In the genomic region with DNA sequence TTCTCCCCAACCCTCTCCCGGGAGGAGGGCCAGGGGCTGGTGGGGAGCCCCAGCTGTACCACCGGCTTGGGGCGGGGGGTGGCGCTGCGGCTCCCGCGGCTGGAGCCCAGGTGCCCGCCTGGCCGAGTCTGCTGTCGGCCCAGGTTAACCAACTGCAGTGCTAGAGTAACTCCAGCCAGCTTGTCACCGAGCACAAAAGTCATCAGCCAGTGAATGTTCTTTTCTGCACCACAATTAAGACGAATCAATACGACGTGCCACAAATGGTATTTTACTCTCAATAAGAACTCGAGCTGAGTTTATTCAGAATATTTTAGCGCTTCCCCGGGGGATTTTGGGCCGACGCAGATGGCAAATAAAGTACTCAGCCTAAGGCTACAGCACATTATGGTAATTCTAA, we compare ENCODE assay signal across 11 cellular contexts.
DNase-seq lines count a peak whose midpoint lies in the region; ATAC-seq and TF ChIP-seq lines count a peak whose summit lies in the region.
"Had no signal": no experiment of that assay in that cellular context is flagged by ENCODE, and none has a peak within 500 bp of the region (broad histone marks: within the 10 kb centered on the region; RNA-seq: fewer than 3 reads in every experiment).

No MANE protein-coding gene starts in this region.

- H3K4me1 ChIP-seq in Peyer's patch (peaks cover 0 to 12% (median 3%) of the 10 kb centered on the region in 4 donors), uterus (no peaks in the 10 kb centered on the region)

- H3K27me3 ChIP-seq in Peyer's patch: no peaks in the 10 kb centered on the region
- H3K27me3 ChIP-seq in uterus: no peaks in the 10 kb centered on the region
- H3K27me3 ChIP-seq: sigmoid colon had no signal

- intact Hi-C loops in uterus (cut with DNase I; ENCODE audit: low total_unique reads): no loop called here

- H3K27ac ChIP-seq in Peyer's patch: peak overlapping the region in 3 of 4 donors; percentile 11 to 66 (median 14)
- no peak overlapping the region for H3K27ac ChIP-seq in uterus
- H3K27ac ChIP-seq: sigmoid colon had no signal

- H3K4me3 ChIP-seq in Peyer's patch: peak overlapping the region in 1 of 4 donors; percentile 11
- no peak overlapping the region for H3K4me3 ChIP-seq in uterus
- H3K4me3 ChIP-seq: sigmoid colon had no signal

- ATAC-seq in left lobe of liver: no peak

- peak in 1 of 6 experiments; percentile 11 for TF ChIP-seq CTCF in Peyer's patch (IDR thresholded peaks at IDR 0.05)
- no peak for TF ChIP-seq CTCF in uterus (IDR thresholded peaks at IDR 0.05)

- TF ChIP-seq POLR2A in Peyer's patch (IDR thresholded peaks at IDR 0.05) (no peak), uterus (IDR thresholded peaks at IDR 0.05) (no peak)

- H3K9me3 ChIP-seq in Peyer's patch (no peaks in the 10 kb centered on the region), uterus (no peaks in the 10 kb centered on the region)
- H3K9me3 ChIP-seq: sigmoid colon had no signal

- peak; percentile 27 for DNase-seq in ELF-1 (ENCODE audit: low read depth, low spot score)
- DNase-seq in Peyer's patch: no peak
- DNase-seq in activated naive CD4-positive, alpha-beta T cell treated with anti-CD3 and anti-CD28 coated beads, Interleukin-2, amount 50 U/mL, for 16 hours: peak; percentile 53
- peak; percentile 35 for DNase-seq in left lobe of liver (ENCODE audit: low spot score)
- no peak for DNase-seq in NCI-H345 (lab: John Stamatoyannopoulos, UW)
- DNase-seq in DMS 273 (lab: John Stamatoyannopoulos, UW; ENCODE audit: unreplicated experiment): no peak
- no peak for DNase-seq in uterus
- DNase-seq in NCI-H1048 (lab: John Stamatoyannopoulos, UW): no peak
- DNase-seq: DMS 273 treated with DMSO at 0.1 percent for 48 hours, GOT3, sigmoid colon had no signal

- H3K36me3 ChIP-seq in Peyer's patch: no peaks in the 10 kb centered on the region
- H3K36me3 ChIP-seq in uterus: no peaks in the 10 kb centered on the region
- H3K36me3 ChIP-seq: sigmoid colon had no signal

Comparison
In these comparisons a context has a peak if more than half of its experiments do, and no peak if none do; other contexts are left out.
1. DNase-seq: peak in ELF-1 (single experiment), activated naive CD4-positive, alpha-beta T cell treated with anti-CD3 and anti-CD28 coated beads, Interleukin-2, amount 50 U/mL, for 16 hours (single experiment) and left lobe of liver (single experiment); none in Peyer's patch (0 of 3), NCI-H345 (single experiment), DMS 273 (single experiment), uterus (0 of 2) and NCI-H1048 (single experiment).
2. H3K27ac ChIP-seq: peak in Peyer's patch (3 of 4); none in uterus (0 of 2).